21 cellular contexts compared by ENCODE assay signal in genomic region chr18:22668496-22668895, GRCh38.
DNase-seq lines count a peak whose midpoint lies in the region; ATAC-seq, FAIRE-seq and TF ChIP-seq lines count a peak whose summit lies in the region.
"Had no signal": no experiment of that assay in that cellular context is flagged by ENCODE, and none has a peak within 500 bp of the region (broad histone marks: within the 10 kb centered on the region; RNA-seq: fewer than 3 reads in every experiment).

No MANE protein-coding gene starts in this region.

- H2AK5ac ChIP-seq in mesenchymal stem cell (ENCODE audit: low read length, severe bottlenecking) = peak overlapping the region; percentile 15

- no peak overlapping the region for H2BK15ac ChIP-seq in mesenchymal stem cell (ENCODE audit: low read depth, poor library complexity, severe bottlenecking)

- H4K91ac ChIP-seq in mesenchymal stem cell (ENCODE audit: low read length) = no peak overlapping the region

- FAIRE-seq in GM12878 (lab: Jason Lieb, UNC) = no peak
- FAIRE-seq: GM12891, kidney had no signal

- POLR2A ChIA-PET in AG04450 (lab: Yijun Ruan, JAX) (no interaction called here), GM12878 (lab: Charles Lee) (no interaction called here)

- H4K8ac ChIP-seq in mesenchymal stem cell (ENCODE audit: low read length) = no peak overlapping the region

- no peaks in the 10 kb centered on the region for H3K4me1 Mint-ChIP-seq in CD14-positive monocyte

- H2AFZ ChIP-seq in GM12878 (ENCODE audit: control insufficient read depth, low read depth, low read length) (peak overlapping the region; percentile 41; the same call in 1 of the 2 replicates), mesenchymal stem cell (ENCODE audit: low read depth, low read length) (no peak overlapping the region)
- H2AFZ ChIP-seq: neural progenitor cell had no signal

- no peak for TF ChIP-seq EP300 in GM12878 (IDR thresholded peaks at IDR 0.05; ENCODE audit: borderline replicate concordance in 1 of 2, control insufficient read depth in 1 of 2, low read depth in 2 of 2, low read length in 2 of 2)

- peaks cover 0 to 14% (median 8%) of the 10 kb centered on the region in 7 donors for H3K9me3 Mint-ChIP-seq in CD14-positive monocyte

- peak overlapping the region; percentile 40 for H3K27ac ChIP-seq in AG04450 (ENCODE audit: low read depth, low read length)
- no peak overlapping the region; the same call in 1 of the 2 replicates for H3K27ac ChIP-seq in GM12878 (ENCODE audit: control insufficient read depth, insufficient read depth)
- H3K27ac ChIP-seq in mesenchymal stem cell (ENCODE audit: low read length, poor library complexity, severe bottlenecking) = peak overlapping the region; percentile 83
- H3K27ac ChIP-seq: heart right ventricle, neural progenitor cell, WERI-Rb-1 had no signal

- H3K14ac ChIP-seq in mesenchymal stem cell (ENCODE audit: low read length in 2 of 2) = no peak overlapping the region

- no peaks in the 10 kb centered on the region for H3K36me3 Mint-ChIP-seq in CD14-positive monocyte
- H3K36me3 Mint-ChIP-seq: activated naive CD8-positive, alpha-beta T cell; neural progenitor cell had no signal

- H3K27ac Mint-ChIP-seq in CD14-positive monocyte = no peak overlapping the region
- H3K27ac Mint-ChIP-seq: activated naive CD8-positive, alpha-beta T cell; activated T-cell treated with anti-CD3 and anti-CD28 coated beads, Interleukin-2, amount 50 U/mL, for 72 hours had no signal

- H3K79me1 ChIP-seq in mesenchymal stem cell (replicated peaks; ENCODE audit: low read length, poor library complexity, severe bottlenecking) = no peaks in the 10 kb centered on the region

- H3K4me1 ChIP-seq in GM12878 (ENCODE audit: control insufficient read depth, insufficient read depth, low read length) = 0 out of 2 replicates have a peak, but pooled peaks cover 4% of the 10 kb centered on the region
- peaks cover 3% of the 10 kb centered on the region for H3K4me1 ChIP-seq in mesenchymal stem cell (ENCODE audit: control insufficient read depth, insufficient read depth, low read depth, low read length)
- H3K4me1 ChIP-seq: neural progenitor cell had no signal

- RAD21 ChIA-PET in GM12878 (lab: Charles Lee; ENCODE audit: unreplicated experiment) = interaction anchor here (0.6 kb wide), 1 partner anchor 966 kb away, joined by 3 read pairs; no protein-coding TSS in a partner anchor

- SMC1A ChIA-PET in GM12878 (lab: Charles Lee; ENCODE audit: uncharacterized antibody, unreplicated experiment) = no interaction called here

- no peak for DNase-seq in AG04450 (ENCODE audit: low read depth, low spot score)
- no peak for DNase-seq in GM12878 (ENCODE audit: low read depth, low spot score)
- DNase-seq in mesenchymal stem cell = peak; percentile 20
- no peak for DNase-seq in hypothalamus (lab: John Stamatoyannopoulos, UW)
- no peak for DNase-seq in DMS53 treated with DMSO at 0.1 percent for 48 hours (lab: John Stamatoyannopoulos, UW; ENCODE audit: unreplicated experiment)
- no peak for DNase-seq in CD14-positive monocyte (ENCODE audit: low spot score)
- DNase-seq: activated T-cell treated with anti-CD3 and anti-CD28 coated beads, Interleukin-2, amount 50 U/mL, for 72 hours; GDM1; GOT3; heart right ventricle; kidney; midbrain; NCI-H1436 treated with DMSO at 0.1 percent for 48 hours; stimulated activated naive CD4-positive, alpha-beta T cell treated with Interleukin-2 at 50 U/mL for 16 hours; WERI-Rb-1 had no signal

- H3K18ac ChIP-seq in mesenchymal stem cell (ENCODE audit: low read depth in 1 of 2, low read length in 2 of 2) = no peak overlapping the region

- H3K36me3 ChIP-seq in GM12878 (ENCODE audit: control insufficient read depth in 2 of 2, insufficient read depth in 2 of 2, low read length in 1 of 2) (no peaks in the 10 kb centered on the region), mesenchymal stem cell (ENCODE audit: control insufficient read depth in 1 of 2, insufficient read depth in 2 of 2, low read depth in 1 of 2, low read length in 2 of 2) (no peaks in the 10 kb centered on the region)
- H3K36me3 ChIP-seq: esophagus muscularis mucosa, heart right ventricle, neural progenitor cell, WERI-Rb-1 had no signal

- no peak overlapping the region for H3K23ac ChIP-seq in mesenchymal stem cell (ENCODE audit: low read length in 2 of 2)

- peak; percentile 11 for ATAC-seq in HG02852 (IDR thresholded peaks at IDR 0.05; ENCODE audit: unreplicated experiment)
- ATAC-seq in GM12878 = no peak
- ATAC-seq in HG03342 (IDR thresholded peaks at IDR 0.05; ENCODE audit: unreplicated experiment) = no peak
- ATAC-seq: activated T-cell treated with anti-CD3 and anti-CD28 coated beads, Interleukin-2, amount 50 U/mL, for 72 hours; heart right ventricle had no signal

- H3K9ac ChIP-seq in GM12878 (ENCODE audit: control insufficient read depth, insufficient read depth, low read length) (no peak overlapping the region), mesenchymal stem cell (ENCODE audit: low read length) (no peak overlapping the region)
- H3K9ac ChIP-seq: neural progenitor cell had no signal

- no peaks in the 10 kb centered on the region for H3K79me2 ChIP-seq in GM12878 (ENCODE audit: control insufficient read depth, insufficient read depth, low read length)

- H2BK120ac ChIP-seq in mesenchymal stem cell (ENCODE audit: low read depth, low read length) = no peak overlapping the region

- BruUV-seq in GM12878 (replicated peaks; lab: Mats Ljungman, UMichigan) = no TSS peak

- no peaks in the 10 kb centered on the region for H3K9me3 ChIP-seq in AG04450 (ENCODE audit: control insufficient read depth, insufficient read depth, low read length)
- H3K9me3 ChIP-seq in GM12878 (replicated peaks; ENCODE audit: control insufficient read depth, insufficient read depth, low read length) = no peaks in the 10 kb centered on the region; the same call in 2 of the 3 replicates
- H3K9me3 ChIP-seq in mesenchymal stem cell (ENCODE audit: control insufficient read depth, low read length) = peaks cover 17% of the 10 kb centered on the region

- CTCF ChIA-PET in AG04450 (lab: Charles Lee) = no interaction called here
- CTCF ChIA-PET in GM12878 (lab: Yijun Ruan, JAX) = no interaction called here

- H3K4me3 Mint-ChIP-seq in CD14-positive monocyte = no peak overlapping the region
- H3K4me3 Mint-ChIP-seq: activated naive CD8-positive, alpha-beta T cell; activated T-cell treated with anti-CD3 and anti-CD28 coated beads, Interleukin-2, amount 50 U/mL, for 72 hours; neural progenitor cell had no signal

- H3K4me2 ChIP-seq in GM12878 (ENCODE audit: control insufficient read depth, insufficient read depth) (peak overlapping the region; percentile 33; the same call in 1 of the 2 replicates), mesenchymal stem cell (ENCODE audit: low read length, poor library complexity, severe bottlenecking) (no peak overlapping the region)
- H3K4me2 ChIP-seq: neural progenitor cell had no signal

- TF ChIP-seq POLR2A in GM12878 (IDR thresholded peaks at IDR 0.05; ENCODE audit: low read depth, low read length) = no peak

- H3K27me3 ChIP-seq in AG04450 (ENCODE audit: control insufficient read depth, insufficient read depth, low read length) (no peaks in the 10 kb centered on the region), GM12878 (replicated peaks in 1 of 2; ENCODE audit: control insufficient read depth in 2 of 2, insufficient read depth in 2 of 2, low read length in 1 of 2) (no peaks in the 10 kb centered on the region), mesenchymal stem cell (ENCODE audit: control insufficient read depth in 1 of 2, insufficient read depth in 1 of 2, low read length in 2 of 2) (no peaks in the 10 kb centered on the region)
- H3K27me3 ChIP-seq: esophagus muscularis mucosa, heart right ventricle, neural progenitor cell had no signal

- no peak overlapping the region for H2BK12ac ChIP-seq in mesenchymal stem cell (ENCODE audit: low read length in 2 of 2)

- intact Hi-C loops in GM12878 (cut with micrococcal nuclease; ENCODE audit: unreplicated experiment) = no loop called here
- intact Hi-C loops in CD14-positive monocyte (cut with micrococcal nuclease) = no loop called here

- peaks cover 0 to 1% (median 0%) of the 10 kb centered on the region in 3 donors for H3K27me3 Mint-ChIP-seq in CD14-positive monocyte (ENCODE audit: low read depth in 3 of 3)

- H2BK5ac ChIP-seq in mesenchymal stem cell (ENCODE audit: low read depth, low read length, poor library complexity, severe bottlenecking) = no peak overlapping the region

- TF ChIP-seq RAD21 in GM12878 (IDR thresholded peaks at IDR 0.05; ENCODE audit: insufficient read depth, low read depth, low read length) = no peak

- H3K4ac ChIP-seq in mesenchymal stem cell (ENCODE audit: low read depth in 1 of 2, low read length in 2 of 2) = no peak overlapping the region

- WGBS in GM12878 (ENCODE audit: insufficient coverage, insufficient replicate concordance, low lambda C conversion rate, missing lambda C conversion rate) = 14% methylated on average over 2 of the region's 2 CpGs
- 93% methylated on average over 2 of the region's 2 CpGs for WGBS in mesenchymal stem cell

- H4K20me1 ChIP-seq in GM12878 (ENCODE audit: control insufficient read depth, insufficient read depth) = no peaks in the 10 kb centered on the region

- H3K4me3 ChIP-seq in AG04450 (ENCODE audit: low read depth, low read length) = no peak overlapping the region
- H3K4me3 ChIP-seq in GM12878 = no peak overlapping the region
- H3K4me3 ChIP-seq in mesenchymal stem cell (ENCODE audit: insufficient read depth in 1 of 2, low read depth in 1 of 2, low read length in 2 of 2) = no peak overlapping the region
- H3K4me3 ChIP-seq: esophagus muscularis mucosa, heart right ventricle, neural progenitor cell had no signal

- in situ Hi-C loops in GM12878 (cut with MboI) = no loop called here

- TF ChIP-seq CTCF in AG04450 (IDR thresholded peaks at IDR 0.05; ENCODE audit: low read depth, low read length) (no peak), GM12878 (IDR thresholded peaks at IDR 0.05 in 2 of 3, conservative IDR thresholded peaks at IDR 0.05 in 1 of 3; ENCODE audit: control insufficient read depth in 2 of 3, extremely low read depth in 1 of 3, insufficient read depth in 1 of 3, low read depth in 3 of 3, low read length in 3 of 3) (no peak), CD14-positive monocyte (IDR thresholded peaks at IDR 0.05) (no peak)

TF ChIP-seq in GM12878, 131 proteins besides CTCF, POLR2A, EP300 and RAD21 (continues in another document):
- TF ChIP-seq JUND (IDR thresholded peaks at IDR 0.05; ENCODE audit: low read depth, low read length) (no peak), PKNOX1 (IDR thresholded peaks at IDR 0.05) (no peak), SREBF2 (IDR thresholded peaks at IDR 0.05; ENCODE audit: low read length) (no peak), CBX5 (IDR thresholded peaks at IDR 0.05; ENCODE audit: low read depth) (no peak)
